In genomic region chr6:106870069-106870468, GRCh38 we compare ENCODE assay signal across 14 cellular contexts.
A peak's percentile ranks its signal among the peaks of the same experiment; 100 is the strongest.
DNase-seq lines count a peak whose midpoint lies in the region; ATAC-seq and TF ChIP-seq lines count a peak whose summit lies in the region.
"Had no signal": no experiment of that assay in that cellular context is flagged by ENCODE, and none has a peak within 500 bp of the region (broad histone marks: within the 10 kb centered on the region; RNA-seq: fewer than 3 reads in every experiment).

No MANE protein-coding gene starts in this region.

- intact Hi-C loops in adrenal gland (cut with DNase I), result no loop called here

- H3K4me3 ChIP-seq in GM23248 (no peak overlapping the region), RWPE2 (ENCODE audit: severe bottlenecking) (no peak overlapping the region), smooth muscle cell (no peak overlapping the region), adrenal gland (no peak overlapping the region)
- H3K4me3 ChIP-seq: GM12878 had no signal

- H4K20me1 ChIP-seq in GM23248 (ENCODE audit: insufficient read depth) (no peaks in the 10 kb centered on the region), smooth muscle cell (ENCODE audit: low read depth) (no peaks in the 10 kb centered on the region)

- peaks cover 29% of the 10 kb centered on the region for H3F3A ChIP-seq in GM23248 (ENCODE audit: insufficient read depth)
- peaks cover 7% of the 10 kb centered on the region for H3F3A ChIP-seq in smooth muscle cell (ENCODE audit: low read depth)

- H3K27ac ChIP-seq in GM23248 (peak overlapping the region; percentile 25), RWPE2 (ENCODE audit: poor library complexity, severe bottlenecking) (peak overlapping the region; percentile 97), smooth muscle cell (ENCODE audit: low read depth) (peak overlapping the region; percentile 54), adrenal gland (no peak overlapping the region)
- H3K27ac ChIP-seq: VCaP had no signal

- H3K4me1 ChIP-seq in GM23248 (ENCODE audit: insufficient read depth) (peaks cover 20% of the 10 kb centered on the region), RWPE2 (ENCODE audit: insufficient read depth, poor library complexity, severe bottlenecking) (peaks cover 32% of the 10 kb centered on the region), smooth muscle cell (ENCODE audit: low read depth) (no peaks in the 10 kb centered on the region), adrenal gland (replicated peaks in 1 of 2) (no peaks in the 10 kb centered on the region)

- DNase-seq in GM23248 (peak; percentile 83), RWPE2 (ENCODE audit: low spot score) (peak; percentile 78), fibroblast of peridontal ligament (ENCODE audit: extremely low read depth) (peak; percentile 38), smooth muscle cell (lab: John Stamatoyannopoulos, UW; ENCODE audit: unreplicated experiment) (no peak), adrenal gland (no peak), omental fat pad (ENCODE audit: low spot score) (no peak)
- DNase-seq: amniotic stem cell, endodermal cell, NCI-H446 treated with DMSO at 0.1 percent for 48 hours, right cardiac atrium had no signal

- H3K9me2 ChIP-seq in GM23248 (ENCODE audit: insufficient read depth), result no peaks in the 10 kb centered on the region

- WGBS in GM23248 (ENCODE audit: low coverage in 1 of 2, low lambda C conversion rate in 2 of 2, missing lambda C conversion rate in 2 of 2), 2 experiments, result 8 to 13% methylated on average over 1 of the region's 1 CpG
- WGBS in smooth muscle cell (ENCODE audit: low lambda C conversion rate), result 50% methylated on average over 1 of the region's 1 CpG
- 88 to 100% (median 91%) methylated on average over 1 of the region's 1 CpG for WGBS in adrenal gland, 4 donors

- TF ChIP-seq CTCF in RWPE2 (IDR thresholded peaks at IDR 0.05; ENCODE audit: poor library complexity, severe bottlenecking) (no peak), smooth muscle cell (IDR thresholded peaks at IDR 0.05; ENCODE audit: borderline replicate concordance, insufficient read depth, poor library complexity, severe bottlenecking) (no peak), adrenal gland (IDR thresholded peaks at IDR 0.05) (no peak), omental fat pad (IDR thresholded peaks at IDR 0.05) (no peak)

- H3K4me2 ChIP-seq in GM23248 (ENCODE audit: unreplicated experiment), result peak overlapping the region; percentile 19
- H3K4me2 ChIP-seq in smooth muscle cell, result peak overlapping the region; percentile 37

- no peaks in the 10 kb centered on the region for H3K36me3 ChIP-seq in GM23248 (ENCODE audit: low read depth)
- H3K36me3 ChIP-seq in RWPE2 (ENCODE audit: low read depth), result peaks cover 10% of the 10 kb centered on the region; the same call in 1 of the 2 replicates
- H3K36me3 ChIP-seq in smooth muscle cell (ENCODE audit: low read depth), result no peaks in the 10 kb centered on the region
- no peaks in the 10 kb centered on the region for H3K36me3 ChIP-seq in adrenal gland (replicated peaks in 1 of 2)

- peaks cover 15% of the 10 kb centered on the region; the same call in 1 of the 2 replicates for H3K27me3 ChIP-seq in GM23248 (replicated peaks; ENCODE audit: insufficient read depth)
- no peaks in the 10 kb centered on the region for H3K27me3 ChIP-seq in RWPE2 (ENCODE audit: insufficient read depth, poor library complexity, severe bottlenecking)
- no peaks in the 10 kb centered on the region for H3K27me3 ChIP-seq in smooth muscle cell (ENCODE audit: low read depth)
- H3K27me3 ChIP-seq in adrenal gland, result no peaks in the 10 kb centered on the region

- in situ Hi-C loops in GM23248 (cut with MboI), result no loop called here

- H3K9ac ChIP-seq in GM23248, result no peak overlapping the region
- H3K9ac ChIP-seq in smooth muscle cell (ENCODE audit: low read depth), result no peak overlapping the region

- TF ChIP-seq POLR2A in adrenal gland (IDR thresholded peaks at IDR 0.05), result no peak

- H3K9me3 ChIP-seq in GM23248 (ENCODE audit: low read depth) (no peaks in the 10 kb centered on the region), RWPE2 (ENCODE audit: severe bottlenecking) (peaks cover 7% of the 10 kb centered on the region), smooth muscle cell (replicated peaks; ENCODE audit: low read depth) (no peaks in the 10 kb centered on the region), adrenal gland (replicated peaks in 1 of 3) (no peaks in the 10 kb centered on the region)

- peak; percentile 87 for ATAC-seq in RWPE2 (ENCODE audit: low read depth)
- no peak for ATAC-seq in GM18502 (IDR thresholded peaks at IDR 0.05; ENCODE audit: poor library complexity, unreplicated experiment)
- no peak for ATAC-seq in GM19023 (IDR thresholded peaks at IDR 0.05; ENCODE audit: unreplicated experiment)
- no peak for ATAC-seq in omental fat pad (ENCODE audit: low FRiP score)
- ATAC-seq: GM12878, right cardiac atrium had no signal

- H3K79me2 ChIP-seq in GM23248 (ENCODE audit: insufficient read depth), result no peaks in the 10 kb centered on the region
- H3K79me2 ChIP-seq in smooth muscle cell (ENCODE audit: low read depth), result no peaks in the 10 kb centered on the region

- H2AFZ ChIP-seq in GM23248 (no peak overlapping the region), smooth muscle cell (ENCODE audit: low read depth) (no peak overlapping the region)

Comparison
In these comparisons a context has a peak if more than half of its experiments do, and no peak if none do; other contexts are left out.
1. DNase-seq: peak in GM23248 (single experiment), RWPE2 (single experiment) and fibroblast of peridontal ligament (single experiment); none in smooth muscle cell (single experiment), adrenal gland (0 of 7) and omental fat pad (single experiment).
2. H3K27ac ChIP-seq: peak in GM23248 (single experiment), RWPE2 (single experiment) and smooth muscle cell (single experiment); none in adrenal gland (0 of 5).